8 cellular contexts compared by ENCODE assay signal in genomic region chr11:35617687-35618496, GRCh38. TPM values are rescaled to one million over a fixed set of nuclear protein-coding genes. Genes with fewer than 3 reads are reported as not detected.
A peak's percentile ranks its signal among the peaks of the same experiment; 100 is the strongest.
DNase-seq lines count a peak whose midpoint lies in the region; ATAC-seq, FAIRE-seq and TF ChIP-seq lines count a peak whose summit lies in the region.

TSS of gene FJX1 (plus strand) at chr11:35618460. CDS start at chr11:35618637, 177 bp downstream.

- no peaks in the 10 kb centered on the region for H3K9me3 Mint-ChIP-seq in nephron progenitor cell

- H3K36me3 Mint-ChIP-seq in nephron progenitor cell (ENCODE audit: low read depth) = no peaks in the 10 kb centered on the region

- peak within 1 kb of the TSS; percentile 84 for H3K27ac ChIP-seq in vagina

- peak within 1 kb of the TSS; percentile 53 to 56 for H3K4me3 ChIP-seq in vagina

- peak within 1 kb of the TSS; percentile 87 for H3K4me3 Mint-ChIP-seq in nephron progenitor cell

- H3K9me3 ChIP-seq in vagina = no peaks in the 10 kb centered on the region

- TF ChIP-seq POLR2A in vagina (IDR thresholded peaks at IDR 0.05) = no peak

- H3K4me1 Mint-ChIP-seq in nephron progenitor cell = peaks cover 48% of the 10 kb centered on the region

- no peak for FAIRE-seq in frontal cortex (lab: Jason Lieb, UNC)

- DNase-seq in AG08395 (ENCODE audit: low spot score) (peak; percentile 84), NCI-H460 (ENCODE audit: extremely low read depth, low read depth) (peak; percentile 68), frontal cortex (ENCODE audit: low spot score in 2 of 2) (peak; percentile 80 to 84), nephron progenitor cell (peak; percentile 77), vagina (ENCODE audit: extremely low spot score in 2 of 2) (no peak)
- peak; percentile 25 for DNase-seq in activated naive CD4-positive, alpha-beta T cell treated with anti-CD3 and anti-CD28 coated beads, Interleukin-2, amount 50 U/mL, for 16 hours

- peak within 1 kb of the TSS; percentile 91 for H3K27ac Mint-ChIP-seq in nephron progenitor cell

- ATAC-seq in GM18502 (IDR thresholded peaks at IDR 0.05; ENCODE audit: poor library complexity, unreplicated experiment) (peak; percentile 44), HG02943 (IDR thresholded peaks at IDR 0.05; ENCODE audit: low read depth, unreplicated experiment) (peak; percentile 23)

- no peaks in the 10 kb centered on the region for H3K36me3 ChIP-seq in vagina

- H3K27me3 ChIP-seq in vagina = no peaks in the 10 kb centered on the region

- intact Hi-C loops in vagina (cut with DNase I) = loop anchor here (5.0 to 10.0 kb wide), 3 partner anchors 207 to 644 kb away; no protein-coding TSS in a partner anchor

- TF ChIP-seq CTCF in nephron progenitor cell (IDR thresholded peaks at IDR 0.05) (no peak), vagina (IDR thresholded peaks at IDR 0.05) (no peak)

- H3K27me3 Mint-ChIP-seq in nephron progenitor cell (ENCODE audit: low read depth, poor library complexity) = peaks cover 7% of the 10 kb centered on the region

- H3K4me1 ChIP-seq in vagina = peaks cover 30% of the 10 kb centered on the region

RNA-seq across cellular contexts. Expression of gene FJX1, which starts in this region (rescaled TPM):
- 30.0 and 33.1 TPM in 2 replicates for total RNA-seq in NCI-H460 (2014; rRNA removed; shearing (Covaris generic))
- polyA plus RNA-seq in NCI-H460 (2014; cell fraction: nucleus; rRNA removed) = 57.5 and 60.7 TPM in 2 replicates
- total RNA-seq in frontal cortex = 50.1 TPM
- 7.4 TPM for total RNA-seq in vagina

Comparison
In these comparisons a context has a peak if more than half of its experiments do, and no peak if none do; other contexts are left out.
1. DNase-seq: peak in AG08395 (single experiment), NCI-H460 (single experiment), activated naive CD4-positive, alpha-beta T cell treated with anti-CD3 and anti-CD28 coated beads, Interleukin-2, amount 50 U/mL, for 16 hours (single experiment), frontal cortex (2 of 2) and nephron progenitor cell (single experiment); none in vagina (0 of 2).